ENCODE assay signal across 32 cellular contexts in genomic region chr2:9030190-9030589, GRCh38.
"Had no signal": no experiment of that assay in that cellular context is flagged by ENCODE, and none has a peak within 500 bp of the region (broad histone marks: within the 10 kb centered on the region; RNA-seq: fewer than 3 reads in every experiment).

No MANE protein-coding gene starts in this region.

- H3K4me2 ChIP-seq: smooth muscle cell had no signal

- H3K36me3 ChIP-seq: esophagus squamous epithelium, heart right ventricle, left lung, lower lobe of right lung, ovary, prostate gland, sigmoid colon, upper lobe of left lung had no signal

- H3K4me1 Mint-ChIP-seq: activated B cell treated with CpG ODN at 0.5 μM for 24 hours; central memory CD8-positive, alpha-beta T cell; stimulated activated memory B cell treated with anti-CD40 and anti-IgM and Interleukin-4, amounts not matched to agents 10 μg/mL and 1 μg/mL and 100 μg/mL, for 72 hours had no signal

- H3K9me3 Mint-ChIP-seq: activated B cell treated with CpG ODN at 0.5 μM for 24 hours; central memory CD8-positive, alpha-beta T cell; nephron; stimulated activated memory B cell treated with anti-CD40 and anti-IgM and Interleukin-4, amounts not matched to agents 10 μg/mL and 1 μg/mL and 100 μg/mL, for 72 hours; stimulated activated naive CD8-positive, alpha-beta T cell treated with anti-CD3 and anti-CD28 coated beads, Interleukin-15, amount 100 ng/mL, for 72 hours had no signal

- H3K27me3 ChIP-seq: left lung, ovary, sigmoid colon, upper lobe of left lung had no signal

- H3K4me3 ChIP-seq: esophagus squamous epithelium, heart right ventricle, left lung, lower lobe of right lung, ovary, prostate gland, sigmoid colon, smooth muscle cell, upper lobe of left lung had no signal

- H3K4me1 ChIP-seq: esophagus squamous epithelium, left lung, prostate gland, sigmoid colon had no signal

- H3K27ac Mint-ChIP-seq: activated B cell treated with CpG ODN at 0.5 μM for 24 hours; activated CD4-positive, alpha-beta T cell treated with anti-CD3 and anti-CD28 coated beads for 36 hours; activated naive CD8-positive, alpha-beta T cell; nephron; stimulated activated memory B cell treated with anti-CD40 and anti-IgM and Interleukin-4, amounts not matched to agents 10 μg/mL and 1 μg/mL and 100 μg/mL, for 72 hours; stimulated activated naive CD8-positive, alpha-beta T cell treated with anti-CD3 and anti-CD28 coated beads, Interleukin-15, amount 100 ng/mL, for 72 hours had no signal

- H3K27ac ChIP-seq: epithelial cell of prostate, esophagus squamous epithelium, heart right ventricle, left lung, lower lobe of right lung, ovary, prostate gland, sigmoid colon, upper lobe of left lung had no signal

- ATAC-seq: activated CD4-positive, alpha-beta T cell treated with anti-CD3 and anti-CD28 coated beads for 36 hours; heart right ventricle; left lung; lower lobe of right lung; stimulated activated memory B cell treated with anti-CD40 and anti-IgM and Interleukin-4, amounts not matched to agents 10 μg/mL and 1 μg/mL and 100 μg/mL, for 72 hours; stimulated activated naive CD8-positive, alpha-beta T cell treated with anti-CD3 and anti-CD28 coated beads, Interleukin-15, amount 100 ng/mL, for 72 hours had no signal

- H3K36me3 Mint-ChIP-seq: activated naive CD8-positive, alpha-beta T cell; stimulated activated memory B cell treated with anti-CD40 and anti-IgM and Interleukin-4, amounts not matched to agents 10 μg/mL and 1 μg/mL and 100 μg/mL, for 72 hours had no signal

- H3K4me3 Mint-ChIP-seq: activated B cell treated with CpG ODN at 0.5 μM for 24 hours; activated CD4-positive, alpha-beta T cell treated with anti-CD3 and anti-CD28 coated beads for 36 hours; activated naive CD8-positive, alpha-beta T cell; central memory CD8-positive, alpha-beta T cell; nephron; stimulated activated memory B cell treated with anti-CD40 and anti-IgM and Interleukin-4, amounts not matched to agents 10 μg/mL and 1 μg/mL and 100 μg/mL, for 72 hours; stimulated activated naive CD8-positive, alpha-beta T cell treated with anti-CD3 and anti-CD28 coated beads, Interleukin-15, amount 100 ng/mL, for 72 hours had no signal

- DNase-seq: activated B cell treated with CpG ODN at 0.5 μM for 24 hours; activated CD4-positive, alpha-beta T cell treated with anti-CD3 and anti-CD28 coated beads for 36 hours; activated CD4-positive, alpha-beta T cell treated with anti-CD3 and anti-CD28 coated beads, Interleukin-2, amount 50 U/mL, for 4 hours; activated effector memory CD4-positive, alpha-beta T cell treated with Interleukin-2 at 50 U/mL for 16 hours; activated naive CD4-positive, alpha-beta T cell treated with Interleukin-2 at 50 U/mL for 16 hours; activated T-cell treated with anti-CD3 and anti-CD28 coated beads for 4 hours; anterior cingulate cortex; effector CD8-positive, alpha-beta T cell; esophagus squamous epithelium; foreskin melanocyte; heart right ventricle; kidney glomerular epithelial cell; left lung; lower lobe of right lung; mesendoderm; ovary; retina; sigmoid colon; stimulated activated CD4-positive, alpha-beta T cell treated with anti-CD3 and anti-CD28 coated beads, Interleukin-1b, Interleukin-23, amount 100 ng/mL, for 48 hours; stimulated activated CD4-positive, alpha-beta T cell treated with anti-CD3 and anti-CD28 coated beads, Interleukin-4, amount 100 ng/mL, for 4 hours; stimulated activated CD8-positive, alpha-beta memory T cell treated with anti-CD3 and anti-CD28 coated beads, Interleukin-4, amount 100 ng/mL, for 48 hours; stimulated activated naive CD8-positive, alpha-beta T cell treated with anti-CD3 and anti-CD28 coated beads, Interleukin-15, amount 100 ng/mL, for 72 hours; substantia nigra; T-helper 2 cell; upper lobe of left lung had no signal
